ENCODE assay signal across 8 cellular contexts in genomic region chr5:50445281-50445949, GRCh38. TPM values are rescaled to one million over a fixed set of nuclear protein-coding genes. Genes with fewer than 3 reads are reported as not detected.
DNase-seq lines count a peak whose midpoint lies in the region; ATAC-seq and TF ChIP-seq lines count a peak whose summit lies in the region.

No MANE protein-coding gene starts in this region.

- H3K27ac ChIP-seq in HEK293 (ENCODE audit: extremely low read depth, low read depth, low read length) = no peak overlapping the region

- no peaks in the 10 kb centered on the region for H3K36me3 Mint-ChIP-seq in osteocyte (ENCODE audit: unreplicated experiment)

- DNase-seq in Kasumi-1 (lab: John Stamatoyannopoulos, UW) = peak; percentile 84
- DNase-seq in medulla oblongata (ENCODE audit: extremely low spot score) = peak; percentile 16
- no peak for DNase-seq in stimulated activated naive CD4-positive, alpha-beta T cell treated with Interleukin-2 at 50 U/mL for 16 hours (lab: John Stamatoyannopoulos, UW)
- DNase-seq in HK-2 (ENCODE audit: unreplicated experiment) = no peak
- DNase-seq in osteocyte (ENCODE audit: extremely low spot score, unreplicated experiment) = no peak
- no peak for DNase-seq in Right ventricle myocardium inferior (ENCODE audit: missing footprints)

- no peaks in the 10 kb centered on the region for H3K36me3 ChIP-seq in HEK293 (ENCODE audit: control insufficient read depth in 2 of 2, insufficient read depth in 1 of 2, low read length in 2 of 2)

- TF ChIP-seq CTCF in HEK293 (tag by site-specific recombination; IDR thresholded peaks at IDR 0.05) (no peak), osteocyte (IDR thresholded peaks at IDR 0.05) (no peak)

- POLR2A ChIA-PET in HEK293 (lab: Yijun Ruan, JAX) = no interaction called here

- H3K4me3 ChIP-seq in HEK293 (ENCODE audit: low read depth, low read length) = no peak overlapping the region

- intact Hi-C loops in Right ventricle myocardium inferior (cut with DNase I) = no loop called here

- no peaks in the 10 kb centered on the region for H3K9me3 ChIP-seq in HEK293 (ENCODE audit: control insufficient read depth, insufficient read depth, low read depth, low read length)

- no peak overlapping the region for H3K27ac Mint-ChIP-seq in osteocyte (ENCODE audit: unreplicated experiment)

- no peak overlapping the region for H3K4me3 Mint-ChIP-seq in osteocyte (ENCODE audit: unreplicated experiment)

- peaks cover 6% of the 10 kb centered on the region for H3K4me1 Mint-ChIP-seq in osteocyte (ENCODE audit: unreplicated experiment)

- peaks cover 4% of the 10 kb centered on the region for H3K4me1 ChIP-seq in HEK293 (ENCODE audit: control insufficient read depth, insufficient read depth, low read length)

- H3K9me3 Mint-ChIP-seq in osteocyte (ENCODE audit: unreplicated experiment) = no peaks in the 10 kb centered on the region

- CTCF ChIA-PET in HEK293 (lab: Yijun Ruan, JAX) = interaction anchor here (0.5 to 0.6 kb wide), 2 partner anchors 69 to 258 kb away, joined by 5 to 7 read pairs; no protein-coding TSS in a partner anchor

- ATAC-seq in GM18520 (IDR thresholded peaks at IDR 0.05; ENCODE audit: unreplicated experiment) = peak; percentile 83
- no peak for ATAC-seq in Right ventricle myocardium inferior

- H3K27me3 Mint-ChIP-seq in osteocyte (ENCODE audit: unreplicated experiment) = peaks cover 8% of the 10 kb centered on the region

TF ChIP-seq in HEK293, 187 proteins besides CTCF, POLR2A, EP300 and RAD21:
- TF ChIP-seq ZNF776 (tag by site-specific recombination; IDR thresholded peaks at IDR 0.05; ENCODE audit: borderline replicate concordance) = no peak
- TF ChIP-seq, protein P1, sequence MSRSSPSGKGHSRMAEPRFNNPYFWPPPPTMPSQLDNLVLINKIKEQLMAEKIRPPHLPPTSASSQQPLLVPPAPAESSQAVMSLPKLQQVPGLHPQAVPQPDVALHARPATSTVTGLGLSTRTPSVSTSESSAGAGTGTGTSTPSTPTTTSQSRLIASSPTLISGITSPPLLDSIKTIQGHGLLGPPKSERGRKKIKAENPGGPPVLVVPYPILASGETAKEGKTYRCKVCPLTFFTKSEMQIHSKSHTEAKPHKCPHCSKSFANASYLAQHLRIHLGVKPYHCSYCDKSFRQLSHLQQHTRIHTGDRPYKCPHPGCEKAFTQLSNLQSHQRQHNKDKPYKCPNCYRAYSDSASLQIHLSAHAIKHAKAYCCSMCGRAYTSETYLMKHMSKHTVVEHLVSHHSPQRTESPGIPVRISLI (tag by site-specific recombination; IDR thresholded peaks at IDR 0.05) = 0 out of 2 replicates have a peak, but pooled peaks have one; percentile 18
TF ChIP-seq in HEK293: peak in this region for 1.

RNA-seq across cellular contexts. Expression of gene EMB, which starts 4.3 kb away (rescaled TPM):
- 3.3 and 3.7 TPM in 2 replicates for total RNA-seq in osteocyte
- 15.4 TPM for total RNA-seq in Right ventricle myocardium inferior

Comparison
In these comparisons a context has a peak if more than half of its experiments do, and no peak if none do; other contexts are left out.
1. DNase-seq: peak in Kasumi-1 (2 of 2) and medulla oblongata (single experiment); none in stimulated activated naive CD4-positive, alpha-beta T cell treated with Interleukin-2 at 50 U/mL for 16 hours (single experiment), HK-2 (single experiment), osteocyte (single experiment) and Right ventricle myocardium inferior (single experiment).